21 cellular contexts compared by ENCODE assay signal in genomic region chr2:15623481-15623796, GRCh38.
"Had no signal": no experiment of that assay in that cellular context is flagged by ENCODE, and none has a peak within 500 bp of the region (broad histone marks: within the 10 kb centered on the region; RNA-seq: fewer than 3 reads in every experiment).

No MANE protein-coding gene starts in this region.

- DNase-seq: stimulated activated CD4-positive, alpha-beta T cell treated with anti-CD3 and anti-CD28 coated beads, Interleukin-2, amount 100 ng/mL, for 48 hours; stimulated activated CD4-positive, alpha-beta T cell treated with anti-CD3 and anti-CD28 coated beads, Interleukin-4, amount 100 ng/mL, for 1 hour; stimulated activated CD4-positive, alpha-beta T cell treated with anti-CD3 and anti-CD28 coated beads, Interleukin-4, amount 100 ng/mL, for 24 hours; stimulated activated CD4-positive, alpha-beta T cell treated with anti-CD3 and anti-CD28 coated beads, Interleukin-4, amount 100 ng/mL, for 4 hours; stimulated activated CD8-positive, alpha-beta memory T cell treated with anti-CD3 and anti-CD28 coated beads, Interleukin-4, amount 100 ng/mL, for 48 hours; stimulated activated naive B cell treated with anti-CD40 and anti-IgM and Interleukin-4, amounts not matched to agents 10 μg/mL and 1 μg/mL and 100 μg/mL, for 72 hours; stimulated activated naive CD4-positive, alpha-beta T cell; stimulated activated naive CD4-positive, alpha-beta T cell treated with Interleukin-2 at 50 U/mL for 16 hours; stimulated activated naive CD8-positive, alpha-beta T cell treated with anti-CD3 and anti-CD28 coated beads, Interleukin-15, amount 100 ng/mL, for 72 hours; stimulated activated naive CD8-positive, alpha-beta T cell treated with anti-CD3 and anti-CD28 coated beads, Interleukin-15, Interleukin-2, amounts not matched to agents 100 U/mL and 50 U/mL, for 24 hours; stomach; substantia nigra; testis; thyroid gland; tibial artery; transverse colon; trophoblast cell; upper lobe of left lung; upper lobe of right lung; uterus had no signal

- FAIRE-seq: urothelium cell line had no signal
